ENCODE assay signal across 8 cellular contexts in genomic region chr6:53348436-53349208, GRCh38. TPM values are rescaled to one million over a fixed set of nuclear protein-coding genes. Genes with fewer than 3 reads are reported as not detected.
A peak's percentile ranks its signal among the peaks of the same experiment; 100 is the strongest.
DNase-seq lines count a peak whose midpoint lies in the region; ATAC-seq, FAIRE-seq and TF ChIP-seq lines count a peak whose summit lies in the region.

Gene ELOVL5 (minus strand): TSS chr6:53348950. CDS start chr6:53295699, 53,251 bp downstream.

- CTCF ChIA-PET in AG04449 (lab: Yijun Ruan, JAX), result interaction anchor here (1.0 to 6.5 kb wide), 3 partner anchors 11 to 177 kb away, joined by 4 to 24 read pairs (median 7); no protein-coding TSS in a partner anchor

- H3K9me1 ChIP-seq in keratinocyte (ENCODE audit: control insufficient read depth, extremely low read depth, insufficient read depth, low read length), result no peaks in the 10 kb centered on the region

- ATAC-seq in GM18907 (IDR thresholded peaks at IDR 0.05; ENCODE audit: unreplicated experiment) (peak; percentile 83), HG03175 (IDR thresholded peaks at IDR 0.05; ENCODE audit: unreplicated experiment) (peak; percentile 82)

- POLR2A ChIA-PET in AG04449 (lab: Yijun Ruan, JAX), result interaction anchor here (1.2 to 2.1 kb wide), 2 partner anchors 11 to 176 kb away, joined by 4 to 7 read pairs; no protein-coding TSS in a partner anchor

- peaks cover 6% of the 10 kb centered on the region for H4K20me1 ChIP-seq in keratinocyte (ENCODE audit: control insufficient read depth, extremely low read depth, insufficient read depth, low read length)

- no peaks in the 10 kb centered on the region for H3K27me3 ChIP-seq in keratinocyte (ENCODE audit: control insufficient read depth, extremely low read depth, insufficient read depth, low read length)

- H3K4me1 ChIP-seq in keratinocyte (ENCODE audit: control insufficient read depth, extremely low read depth, insufficient read depth, low read length), result peaks cover 12% of the 10 kb centered on the region

- H3K4me2 ChIP-seq in keratinocyte (ENCODE audit: control insufficient read depth, extremely low read depth, insufficient read depth, low read depth, low read length), result peak within 1 kb of the TSS; percentile 88

- peak within 1 kb of the TSS; percentile 94 for H2AFZ ChIP-seq in keratinocyte (ENCODE audit: control insufficient read depth, low read length)

- peak within 1 kb of the TSS; percentile 76 for H3K4me3 ChIP-seq in AG04449 (ENCODE audit: low read depth, low read length)
- H3K4me3 ChIP-seq in keratinocyte (ENCODE audit: control insufficient read depth in 2 of 3, extremely low read depth in 1 of 3, insufficient read depth in 2 of 3, low read depth in 1 of 3, low read length in 3 of 3), result peak within 1 kb of the TSS; percentile 75 to 94 (median 90)

- H3K27ac ChIP-seq in keratinocyte (ENCODE audit: control insufficient read depth, insufficient read depth, low read length), result peak within 1 kb of the TSS; percentile 74

- dilution Hi-C loops in keratinocyte (cut with MboI; ENCODE audit: extremely low pct_ligation_motif_present, low sequenced_read_pairs), result no loop called here

- peak; percentile 55 for FAIRE-seq in keratinocyte (lab: Jason Lieb, UNC)

- no peaks in the 10 kb centered on the region for H3K9me3 ChIP-seq in keratinocyte (ENCODE audit: control insufficient read depth, low read depth, low read length)

- TF ChIP-seq CTCF in AG04449 (IDR thresholded peaks at IDR 0.05; ENCODE audit: insufficient read depth, low read length, missing control alignments) (no peak), keratinocyte (optimal IDR thresholded peaks at IDR 0.05 in 1 of 3, IDR thresholded peaks at IDR 0.05 in 1 of 3, conservative IDR thresholded peaks at IDR 0.05 in 1 of 3; ENCODE audit: extremely low read depth in 1 of 3, insufficient read depth in 2 of 3, low read length in 3 of 3) (no peak)

- peaks cover 50% of the 10 kb centered on the region for H3K79me2 ChIP-seq in keratinocyte (ENCODE audit: control insufficient read depth, insufficient read depth, low read length)

- DNase-seq in AG04449 (ENCODE audit: low read depth, low spot score) (peak; percentile 93), NCI-H345 (lab: John Stamatoyannopoulos, UW) (peak; percentile 95), keratinocyte (ENCODE audit: low read depth, low spot score) (peak; percentile 80)
- peak; percentile 81 to 88 (median 84) for DNase-seq in activated CD4-positive, CD25-positive, alpha-beta regulatory T cell (lab: John Stamatoyannopoulos, UW)
- peak; percentile 93 for DNase-seq in central memory CD4-positive, alpha-beta T cell
- DNase-seq in stimulated activated CD4-positive, alpha-beta T cell treated with anti-CD3 and anti-CD28 coated beads, Interleukin-15, amount 100 ng/mL, for 1 hour (ENCODE audit: low read depth in 1 of 2, low spot score in 1 of 2), result peak; percentile 84 to 93

- no peaks in the 10 kb centered on the region for H3K36me3 ChIP-seq in keratinocyte (ENCODE audit: control insufficient read depth in 2 of 2, extremely low read depth in 1 of 2, insufficient read depth in 2 of 2, low read length in 2 of 2)

- H3K9ac ChIP-seq in keratinocyte (ENCODE audit: control insufficient read depth, extremely low read depth, insufficient read depth, low read length), result peak within 1 kb of the TSS; percentile 83

RNA-seq across cellular contexts. Expression of gene ELOVL5, which starts in this region (rescaled TPM):
- polyA plus RNA-seq in keratinocyte, result 39.7 to 66.7 TPM (median 53.3 TPM) in 3 replicates
- 7.6 TPM for polyA plus RNA-seq in keratinocyte (2011; ENCODE audit: low read depth)
- polyA plus RNA-seq in keratinocyte (2011; cell fraction: cytosol; rRNA removed), result 25.8 and 41.6 TPM in 2 replicates
- 62.1 and 78.0 TPM in 2 replicates for polyA plus RNA-seq in keratinocyte (2011; cell fraction: nucleus; rRNA removed)
- 32.5 and 65.4 TPM in 2 replicates for polyA plus RNA-seq in keratinocyte (2012; ENCODE audit: low replicate concordance)
- 58.5 to 102 TPM (median 68.6 TPM) in 3 replicates for polyA minus RNA-seq in keratinocyte
- polyA minus RNA-seq in keratinocyte (2011; cell fraction: cytosol; rRNA and poly(A)+ RNA removed), result 45.3 TPM
- 48.2 and 67.6 TPM in 2 replicates for polyA minus RNA-seq in keratinocyte (2011; cell fraction: nucleus; rRNA and poly(A)+ RNA removed)

Comparison
In these comparisons a context has a peak if more than half of its experiments do, and no peak if none do; other contexts are left out.
1. Peak in every context shown above with its lines: DNase-seq, ATAC-seq, H3K4me3 ChIP-seq and H3K27ac ChIP-seq.